In genomic region chr2:117068371-117068770, GRCh38 we compare ENCODE assay signal across 2 cellular contexts.
TF ChIP-seq lines count a peak whose summit lies in the region.

No MANE protein-coding gene starts in this region.

TF ChIP-seq in GM23338, 12 proteins besides CTCF, POLR2A, EP300 and RAD21 (continued from another document):
- no peak for TF ChIP-seq ZNF462 (CRISPR knock-in tag; IDR thresholded peaks at IDR 0.05)
- TF ChIP-seq ZNF114 (CRISPR knock-in tag; IDR thresholded peaks at IDR 0.05), result no peak
- no peak for TF ChIP-seq POLR2AphosphoS5 (IDR thresholded peaks at IDR 0.05; ENCODE audit: low read depth)
- TF ChIP-seq ETS1 (IDR thresholded peaks at IDR 0.05), result no peak
- TF ChIP-seq STAT1 (IDR thresholded peaks at IDR 0.05; ENCODE audit: unreplicated experiment), result no peak
- TF ChIP-seq EZH2 (IDR thresholded peaks at IDR 0.05; ENCODE audit: low read depth, unreplicated experiment), result no peak
- TF ChIP-seq REST (IDR thresholded peaks at IDR 0.05; ENCODE audit: unreplicated experiment), result no peak
- TF ChIP-seq CREB1 (CRISPR knock-in tag; IDR thresholded peaks at IDR 0.05; ENCODE audit: low read depth), result no peak
- TF ChIP-seq ZNF331 (CRISPR knock-in tag; IDR thresholded peaks at IDR 0.05; ENCODE audit: low read depth), result no peak
- no peak for TF ChIP-seq NANOG (IDR thresholded peaks at IDR 0.05; ENCODE audit: borderline replicate concordance)
- no peak for TF ChIP-seq JUNB (IDR thresholded peaks at IDR 0.05; ENCODE audit: unreplicated experiment)

TF ChIP-seq in SK-N-SH, 30 proteins besides CTCF, POLR2A, EP300 and RAD21 (continued from another document):
- TF ChIP-seq SIN3A (IDR thresholded peaks at IDR 0.05; ENCODE audit: borderline replicate concordance, low read depth, low read length) (no peak), USF2 (IDR thresholded peaks at IDR 0.05; ENCODE audit: borderline replicate concordance, low read depth, low read length) (no peak), MXI1 (IDR thresholded peaks at IDR 0.05; ENCODE audit: low read depth, low read length) (no peak), REST (IDR thresholded peaks at IDR 0.05; ENCODE audit: low read depth, low read length) (no peak), ELF1 (IDR thresholded peaks at IDR 0.05) (no peak), RCOR1 (IDR thresholded peaks at IDR 0.05; ENCODE audit: low read length) (no peak), JUND (IDR thresholded peaks at IDR 0.05) (no peak)
